1 cellular context compared by ENCODE assay signal in the genomic region with DNA sequence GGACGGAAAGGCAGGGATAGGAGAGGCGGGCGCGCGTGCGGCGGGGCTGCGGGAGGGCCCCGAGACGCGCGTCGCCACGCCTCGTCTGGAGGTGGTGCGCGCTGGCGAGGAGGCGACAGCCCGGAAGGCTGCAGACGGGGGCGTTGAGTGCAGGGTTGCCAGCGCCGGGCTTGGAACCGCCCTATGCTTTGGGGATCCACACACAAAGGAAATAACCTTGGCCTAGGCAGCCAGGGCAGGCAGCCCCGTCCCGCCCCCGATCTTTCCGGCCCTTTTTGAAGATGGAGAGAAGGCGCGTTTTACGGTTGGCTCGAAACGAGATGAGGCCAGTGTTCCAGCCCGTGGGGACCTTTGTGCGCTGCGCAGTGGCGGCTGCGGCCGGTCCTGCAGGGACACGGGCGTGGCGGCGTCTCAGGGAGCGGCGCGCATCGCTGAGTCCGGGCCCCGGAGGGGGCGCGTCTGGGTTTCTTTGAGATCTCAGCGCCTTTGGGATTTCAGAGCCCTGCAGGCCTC.
TF ChIP-seq lines count a peak whose summit lies in the region.

No MANE protein-coding gene starts in this region.

TF ChIP-seq in A549, 52 proteins besides CTCF, POLR2A, EP300 and RAD21 (continued from another document):
- TF ChIP-seq, protein P1, sequence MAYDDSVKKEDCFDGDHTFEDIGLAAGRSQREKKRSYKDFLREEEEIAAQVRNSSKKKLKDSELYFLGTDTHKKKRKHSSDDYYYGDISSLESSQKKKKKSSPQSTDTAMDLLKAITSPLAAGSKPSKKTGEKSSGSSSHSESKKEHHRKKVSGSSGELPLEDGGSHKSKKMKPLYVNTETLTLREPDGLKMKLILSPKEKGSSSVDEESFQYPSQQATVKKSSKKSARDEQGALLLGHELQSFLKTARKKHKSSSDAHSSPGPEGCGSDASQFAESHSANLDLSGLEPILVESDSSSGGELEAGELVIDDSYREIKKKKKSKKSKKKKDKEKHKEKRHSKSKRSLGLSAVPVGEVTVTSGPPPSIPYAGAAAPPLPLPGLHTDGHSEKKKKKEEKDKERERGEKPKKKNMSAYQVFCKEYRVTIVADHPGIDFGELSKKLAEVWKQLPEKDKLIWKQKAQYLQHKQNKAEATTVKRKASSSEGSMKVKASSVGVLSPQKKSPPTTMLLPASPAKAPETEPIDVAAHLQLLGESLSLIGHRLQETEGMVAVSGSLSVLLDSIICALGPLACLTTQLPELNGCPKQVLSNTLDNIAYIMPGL (CRISPR knock-in tag; IDR thresholded peaks at IDR 0.05; ENCODE audit: borderline replicate concordance): no peak
- TF ChIP-seq MAX (IDR thresholded peaks at IDR 0.05): peak; percentile 52; the same call in 1 of the 2 replicates
- TF ChIP-seq HEYL (CRISPR knock-in tag; IDR thresholded peaks at IDR 0.05): no peak
- no peak for TF ChIP-seq ZNF302 (CRISPR knock-in tag; IDR thresholded peaks at IDR 0.05)
- TF ChIP-seq PBX3 (IDR thresholded peaks at IDR 0.05): no peak
